ENCODE assay signal across 18 cellular contexts in genomic region chr16:67580202-67580601, GRCh38. TPM values are rescaled to one million over a fixed set of nuclear protein-coding genes. Genes with fewer than 3 reads are reported as not detected.
DNase-seq lines count a peak whose midpoint lies in the region; ATAC-seq, FAIRE-seq and TF ChIP-seq lines count a peak whose summit lies in the region.
"Had no signal": no experiment of that assay in that cellular context is flagged by ENCODE, and none has a peak within 500 bp of the region (broad histone marks: within the 10 kb centered on the region; RNA-seq: fewer than 3 reads in every experiment).

No MANE protein-coding gene starts in this region.

- intact Hi-C loops in natural killer cell (cut with micrococcal nuclease) = no loop called here
- intact Hi-C loops in HepG2 (cut with micrococcal nuclease; ENCODE audit: unreplicated experiment) = no loop called here

- peaks cover 12% of the 10 kb centered on the region for H3K79me1 ChIP-seq in neuronal stem cell (ENCODE audit: low read depth, low read length)

- H3K36me3 ChIP-seq in HepG2 (replicated peaks in 1 of 2; ENCODE audit: control insufficient read depth in 1 of 2, insufficient read depth in 2 of 2, low read length in 2 of 2) (peaks cover 6 to 42% of the 10 kb centered on the region in 2 experiments; a peak in 4 of 5 replicates), neuronal stem cell (replicated peaks in 1 of 2; ENCODE audit: control insufficient read depth in 2 of 2, insufficient read depth in 2 of 2, low read length in 2 of 2) (peaks cover 2 to 70% of the 10 kb centered on the region in 2 donors)

- no peak overlapping the region for H3K27ac ChIP-seq in HepG2 (ENCODE audit: extremely low read length, insufficient read depth, low read length)
- H3K27ac ChIP-seq in neuronal stem cell (replicated peaks; ENCODE audit: low read length) = no peak overlapping the region
- H3K27ac ChIP-seq: C4-2B had no signal

- H3K4me3 Mint-ChIP-seq in natural killer cell (no peak overlapping the region), WTC11 (no peak overlapping the region)
- H3K4me3 Mint-ChIP-seq in natural killer cell treated with Interleukin-12 subunit alpha and Interleukin-12 subunit beta and Interleukin-15 and Interleukin-18, amount 100 ng/mL, for 72 hours = no peak overlapping the region
- H3K4me3 Mint-ChIP-seq: CD4-positive, alpha-beta T cell; H9 had no signal

- no peaks in the 10 kb centered on the region for H3K36me3 Mint-ChIP-seq in natural killer cell
- H3K36me3 Mint-ChIP-seq in natural killer cell treated with Interleukin-12 subunit alpha and Interleukin-12 subunit beta and Interleukin-15 and Interleukin-18, amount 100 ng/mL, for 72 hours = no peaks in the 10 kb centered on the region
- peaks cover 22% of the 10 kb centered on the region for H3K36me3 Mint-ChIP-seq in WTC11

- H3K9me3 Mint-ChIP-seq in natural killer cell (no peaks in the 10 kb centered on the region), WTC11 (peaks cover 3% of the 10 kb centered on the region; the same call in 1 of the 2 replicates)
- H3K9me3 Mint-ChIP-seq in natural killer cell treated with Interleukin-12 subunit alpha and Interleukin-12 subunit beta and Interleukin-15 and Interleukin-18, amount 100 ng/mL, for 72 hours = no peaks in the 10 kb centered on the region
- H3K9me3 Mint-ChIP-seq: CD4-positive, alpha-beta T cell; H9 had no signal

- no peak overlapping the region for H2BK120ac ChIP-seq in neuronal stem cell (ENCODE audit: low read depth, low read length)

- ATAC-seq in natural killer cell (no peak), WTC11 (no peak), HepG2 (no peak)
- ATAC-seq in natural killer cell treated with Interleukin-12 subunit alpha and Interleukin-12 subunit beta and Interleukin-15 and Interleukin-18, amount 100 ng/mL, for 72 hours = no peak

- no peak overlapping the region for H3K4ac ChIP-seq in neuronal stem cell (ENCODE audit: low read length)

- H4K20me1 ChIP-seq in HepG2 (ENCODE audit: insufficient read depth, low read length) = 0 out of 2 replicates have a peak, but pooled peaks cover 6% of the 10 kb centered on the region

- peak overlapping the region; percentile 16 to 74 for H3K27ac Mint-ChIP-seq in natural killer cell
- H3K27ac Mint-ChIP-seq in natural killer cell treated with Interleukin-12 subunit alpha and Interleukin-12 subunit beta and Interleukin-15 and Interleukin-18, amount 100 ng/mL, for 72 hours = no peak overlapping the region
- no peak overlapping the region for H3K27ac Mint-ChIP-seq in WTC11
- H3K27ac Mint-ChIP-seq: CD4-positive, alpha-beta T cell had no signal

- CTCF ChIA-PET in WTC11 (lab: Charles Lee) (interaction anchor here (0.7 kb wide), 1 partner anchor 59 kb away, joined by 4 read pairs; no protein-coding TSS in a partner anchor), HepG2 (lab: Yijun Ruan, JAX; ENCODE audit: low intra/inter-chr PET ratio, low total read pairs) (no interaction called here)

- TF ChIP-seq RAD21 in HepG2 (CRISPR knock-in tag; IDR thresholded peaks at IDR 0.05) = no peak

- in situ Hi-C loops in HepG2 (cut with HindIII; ENCODE audit: extremely low pct_ligation_motif_present, low pct_unique_long_range_greater_than_20kb) = no loop called here

- no peak overlapping the region for H3K23ac ChIP-seq in neuronal stem cell (ENCODE audit: low read depth, low read length, poor library complexity)

- no peak for FAIRE-seq in HepG2 (lab: Jason Lieb, UNC)
- FAIRE-seq: D721Med, H1 had no signal

- no peak overlapping the region for H3K9ac ChIP-seq in HepG2 (ENCODE audit: insufficient read depth, low read depth, low read length)
- no peak overlapping the region for H3K9ac ChIP-seq in neuronal stem cell (ENCODE audit: low read depth, low read length, poor library complexity)

- TF ChIP-seq CTCF in natural killer cell (IDR thresholded peaks at IDR 0.05) (no peak), WTC11 (IDR thresholded peaks at IDR 0.05) (no peak), HepG2 (CRISPR knock-in tag; IDR thresholded peaks at IDR 0.05) (no peak)

- no peaks in the 10 kb centered on the region for H3K27me3 Mint-ChIP-seq in natural killer cell (ENCODE audit: low read depth in 2 of 2)
- H3K27me3 Mint-ChIP-seq in natural killer cell treated with Interleukin-12 subunit alpha and Interleukin-12 subunit beta and Interleukin-15 and Interleukin-18, amount 100 ng/mL, for 72 hours = no peaks in the 10 kb centered on the region
- no peaks in the 10 kb centered on the region for H3K27me3 Mint-ChIP-seq in WTC11 (ENCODE audit: low read depth)
- H3K27me3 Mint-ChIP-seq: CD4-positive, alpha-beta T cell had no signal

- 98% methylated on average over 4 of the region's 4 CpGs for WGBS in HepG2 (ENCODE audit: low lambda C conversion rate)
- no CpG with 5 or more reads among the region's 4 CpGs for WGBS in neuronal stem cell (ENCODE audit: extremely low coverage in 2 of 2, insufficient read length in 2 of 2, insufficient replicate concordance in 1 of 2), 2 donors

- no peak overlapping the region for H3K4me2 ChIP-seq in HepG2 (ENCODE audit: low read depth, low read length)
- no peak overlapping the region for H3K4me2 ChIP-seq in neuronal stem cell (ENCODE audit: insufficient read depth, low read length, poor library complexity, severe bottlenecking)

- H3K9me3 ChIP-seq in HepG2 (ENCODE audit: low read length) = no peaks in the 10 kb centered on the region
- no peaks in the 10 kb centered on the region for H3K9me3 ChIP-seq in neuronal stem cell (replicated peaks in 1 of 2; ENCODE audit: control insufficient read depth in 2 of 2, insufficient read depth in 1 of 2, low read depth in 1 of 2, low read length in 2 of 2)
- H3K9me3 ChIP-seq: BE2C, Caco-2 had no signal

- no peak overlapping the region for H2BK5ac ChIP-seq in neuronal stem cell (ENCODE audit: low read length)

- POLR2A ChIA-PET in WTC11 (lab: Charles Lee) = interaction anchor here (0.7 kb wide), 1 partner anchor 11 kb away, joined by 3 read pairs; no protein-coding TSS in a partner anchor
- POLR2A ChIA-PET in HepG2 (lab: Yijun Ruan, JAX) = interaction anchor here (1.9 kb wide), 1 partner anchor 17 kb away, joined by 4 read pairs; no protein-coding TSS in a partner anchor

- H2AFZ ChIP-seq in HepG2 (ENCODE audit: low read length) = no peak overlapping the region
- H2AFZ ChIP-seq in neuronal stem cell (ENCODE audit: low read length) = no peak overlapping the region

- H3K4me1 ChIP-seq in HepG2 (ENCODE audit: insufficient read depth, low read length) = peaks cover 6% of the 10 kb centered on the region; the same call in 1 of the 2 replicates
- no peaks in the 10 kb centered on the region for H3K4me1 ChIP-seq in neuronal stem cell (ENCODE audit: control insufficient read depth in 2 of 2, insufficient read depth in 1 of 2, low read depth in 1 of 2, low read length in 2 of 2)
- H3K4me1 ChIP-seq: BE2C, Caco-2 had no signal

- H4K8ac ChIP-seq in neuronal stem cell (ENCODE audit: low read depth, low read length) = no peak overlapping the region

- DNase-seq in natural killer cell = no peak
- DNase-seq in natural killer cell treated with Interleukin-12 subunit alpha and Interleukin-12 subunit beta and Interleukin-15 and Interleukin-18, amount 100 ng/mL, for 72 hours (ENCODE audit: low spot score) = no peak
- DNase-seq in WTC11 (ENCODE audit: low spot score) = no peak
- no peak for DNase-seq in HepG2 (ENCODE audit: low spot score)
- DNase-seq in GDM1 (lab: John Stamatoyannopoulos, UW) = no peak
- DNase-seq in AML-193 (lab: John Stamatoyannopoulos, UW) = no peak
- DNase-seq in neuronal stem cell (ENCODE audit: low spot score) = no peak
- no peak for DNase-seq in activated naive CD4-positive, alpha-beta T cell treated with Interleukin-2 at 50 U/mL for 16 hours
- DNase-seq: BE2C; Caco-2; CD4-positive, alpha-beta T cell; DMS153; DMS79; GF-D8; H9 had no signal

- H3K14ac ChIP-seq in neuronal stem cell (ENCODE audit: low read length) = no peak overlapping the region

- no peak overlapping the region for H2AK5ac ChIP-seq in neuronal stem cell (ENCODE audit: low read depth, low read length)

- no peak overlapping the region for H2BK15ac ChIP-seq in neuronal stem cell (ENCODE audit: low read length)

- peaks cover 9 to 26% of the 10 kb centered on the region in 2 donors for H3K4me1 Mint-ChIP-seq in natural killer cell
- H3K4me1 Mint-ChIP-seq in natural killer cell treated with Interleukin-12 subunit alpha and Interleukin-12 subunit beta and Interleukin-15 and Interleukin-18, amount 100 ng/mL, for 72 hours (ENCODE audit: low read depth in 2 of 2) = peaks cover 13 to 19% of the 10 kb centered on the region in 2 donors
- no peaks in the 10 kb centered on the region for H3K4me1 Mint-ChIP-seq in WTC11
- H3K4me1 Mint-ChIP-seq: H9 had no signal

- BruUV-seq in HepG2 (replicated peaks; lab: Mats Ljungman, UMichigan) = no TSS peak

- H4K91ac ChIP-seq in neuronal stem cell (ENCODE audit: low read depth, low read length, poor library complexity) = no peak overlapping the region

- TF ChIP-seq POLR2A in HepG2 (IDR thresholded peaks at IDR 0.05; ENCODE audit: insufficient read depth in 1 of 2, low read depth in 2 of 2, low read length in 2 of 2) = no peak

- H3K4me3 ChIP-seq in HepG2 (replicated peaks in 1 of 3; ENCODE audit: insufficient read depth in 1 of 3, low read depth in 2 of 3, low read length in 3 of 3) (no peak overlapping the region), neuronal stem cell (ENCODE audit: low read length in 2 of 2) (no peak overlapping the region)

- TF ChIP-seq EP300 in HepG2 (IDR thresholded peaks at IDR 0.05; ENCODE audit: low read depth in 2 of 2, low read length in 2 of 2) (no peak), HepG2 (CRISPR knock-in tag; IDR thresholded peaks at IDR 0.05; ENCODE audit: borderline replicate concordance) (no peak)

- H2BK12ac ChIP-seq in neuronal stem cell (ENCODE audit: low read length) = no peak overlapping the region

- H3K27me3 ChIP-seq in HepG2 (ENCODE audit: control insufficient read depth in 1 of 2, insufficient read depth in 2 of 2, low read length in 2 of 2) = no peaks in the 10 kb centered on the region
- H3K27me3 ChIP-seq in neuronal stem cell (ENCODE audit: control insufficient read depth in 3 of 3, insufficient read depth in 3 of 3, low read depth in 1 of 3, low read length in 3 of 3) = no peaks in the 10 kb centered on the region
- H3K27me3 ChIP-seq: BE2C had no signal

- H3K79me2 ChIP-seq in HepG2 (ENCODE audit: insufficient read depth, low read length) = peaks cover 59% of the 10 kb centered on the region

- no peak overlapping the region for H3K18ac ChIP-seq in neuronal stem cell (ENCODE audit: low read length)

RNA-seq across cellular contexts. Expression of gene CTCF, which starts 17.9 kb away (rescaled TPM):
- total RNA-seq in natural killer cell (10 to 100 TPM; 61.4 to 76.7 (median 63.6) TPM), WTC11 (2021) (55.4 to 60.6 TPM (median 57.7 TPM) in 3 replicates), HepG2 (2016; rRNA removed; fragmentation: Illumina TruSeq; extraction: Trizol) (37.5 and 59.3 TPM in 2 replicates)
- 10 to 100 TPM; 54.3 to 72.4 TPM for total RNA-seq in natural killer cell treated with Interleukin-12 subunit alpha and Interleukin-12 subunit beta and Interleukin-15 and Interleukin-18, amount 100 ng/mL, for 72 hours
- 34.6 and 44.2 TPM in 2 replicates for total RNA-seq in HepG2 (2016; cell fraction: cytosol; rRNA removed; fragmentation: Illumina TruSeq; extraction: Trizol; ENCODE audit: low read depth)
- 39.6 and 55.1 TPM in 2 replicates for total RNA-seq in HepG2 (2016; cell fraction: insoluble cytoplasmic fraction; rRNA removed; fragmentation: Illumina TruSeq; extraction: Trizol)
- 33.3 and 34.7 TPM in 2 replicates for total RNA-seq in HepG2 (2016; cell fraction: membrane; rRNA removed; fragmentation: Illumina TruSeq; extraction: Trizol)
- 29.9 and 36.5 TPM in 2 replicates for total RNA-seq in HepG2 (2016; cell fraction: nucleus; rRNA removed; fragmentation: Illumina TruSeq; extraction: Trizol)
- 19.5 and 20.8 TPM in 2 replicates for polyA plus RNA-seq in HepG2 (2011; rRNA removed)
- 13.7 and 18.2 TPM in 2 replicates for polyA plus RNA-seq in HepG2 (2011; cell fraction: cytosol; rRNA removed)
- 11.7 and 14.3 TPM in 2 replicates for polyA plus RNA-seq in HepG2 (2011; cell fraction: nucleus; rRNA removed)
- 30.2 and 31.1 TPM in 2 replicates for polyA plus RNA-seq in HepG2 (2012)
- polyA plus RNA-seq in HepG2 (2016; cell fraction: cytosol; fragmentation: Illumina TruSeq; extraction: Trizol; ENCODE audit: low read depth) = 4.1 and 4.9 TPM in 2 replicates
- polyA plus RNA-seq in HepG2 (2016; cell fraction: insoluble cytoplasmic fraction; fragmentation: Illumina TruSeq; extraction: Trizol; ENCODE audit: low read depth) = 70.3 and 81.8 TPM in 2 replicates
- polyA plus RNA-seq in HepG2 (2016; cell fraction: membrane; fragmentation: Illumina TruSeq; extraction: Trizol; ENCODE audit: low read depth) = 17.1 and 17.9 TPM in 2 replicates
- 63.9 and 64.9 TPM in 2 replicates for polyA plus RNA-seq in HepG2 (2016; cell fraction: nucleus; fragmentation: Illumina TruSeq; extraction: Trizol; ENCODE audit: insufficient read depth, low read depth)
- polyA minus RNA-seq in HepG2 (2011; rRNA and poly(A)+ RNA removed; ENCODE audit: low replicate concordance) = 21.8 and 43.8 TPM in 2 replicates
- polyA minus RNA-seq in HepG2 (2011; cell fraction: cytosol; rRNA and poly(A)+ RNA removed) = 20.8 and 21.5 TPM in 2 replicates
- polyA minus RNA-seq in HepG2 (2011; cell fraction: nucleus; rRNA and poly(A)+ RNA removed) = 17.9 and 26.4 TPM in 2 replicates
- 40.2 TPM for polyA plus RNA-seq in neuronal stem cell (2013, experiment 1 of 2)
- polyA plus RNA-seq in neuronal stem cell (2013, experiment 2 of 2) = 39.4 TPM

RNA-seq across cellular contexts. Expression of gene RIPOR1, which starts 51.6 kb away (rescaled TPM):
- 100 to 1,000 TPM in 1 of 3 donors, 10 to 100 TPM in 2; 68.2 to 118 (median 74.8) TPM for total RNA-seq in natural killer cell
- 10 to 100 TPM; 47.7 to 48.2 TPM for total RNA-seq in natural killer cell treated with Interleukin-12 subunit alpha and Interleukin-12 subunit beta and Interleukin-15 and Interleukin-18, amount 100 ng/mL, for 72 hours
- 14.9 to 15.9 TPM (median 15.5 TPM) in 3 replicates for total RNA-seq in WTC11 (2021)
- total RNA-seq in HepG2 (2016; rRNA removed; fragmentation: Illumina TruSeq; extraction: Trizol) = 4.6 and 11.2 TPM in 2 replicates
- 3.4 and 4.7 TPM in 2 replicates for total RNA-seq in HepG2 (2016; cell fraction: cytosol; rRNA removed; fragmentation: Illumina TruSeq; extraction: Trizol; ENCODE audit: low read depth)
- 3.9 and 9.6 TPM in 2 replicates for total RNA-seq in HepG2 (2016; cell fraction: insoluble cytoplasmic fraction; rRNA removed; fragmentation: Illumina TruSeq; extraction: Trizol)
- 8.9 and 11.8 TPM in 2 replicates for total RNA-seq in HepG2 (2016; cell fraction: membrane; rRNA removed; fragmentation: Illumina TruSeq; extraction: Trizol)
- 12.3 and 18.6 TPM in 2 replicates for total RNA-seq in HepG2 (2016; cell fraction: nucleus; rRNA removed; fragmentation: Illumina TruSeq; extraction: Trizol)
- polyA plus RNA-seq in HepG2 (2011; rRNA removed) = 5.7 and 8.1 TPM in 2 replicates
- polyA plus RNA-seq in HepG2 (2011; cell fraction: cytosol; rRNA removed) = 2.4 and 3.4 TPM in 2 replicates
- polyA plus RNA-seq in HepG2 (2011; cell fraction: nucleus; rRNA removed) = 40.0 and 43.3 TPM in 2 replicates
- polyA plus RNA-seq in HepG2 (2012) = 16.0 and 16.5 TPM in 2 replicates
- polyA plus RNA-seq in HepG2 (2016; cell fraction: cytosol; fragmentation: Illumina TruSeq; extraction: Trizol; ENCODE audit: low read depth) = 1.9 and 2.2 TPM in 2 replicates
- polyA plus RNA-seq in HepG2 (2016; cell fraction: insoluble cytoplasmic fraction; fragmentation: Illumina TruSeq; extraction: Trizol; ENCODE audit: low read depth) = 7.7 and 13.5 TPM in 2 replicates
- polyA plus RNA-seq in HepG2 (2016; cell fraction: membrane; fragmentation: Illumina TruSeq; extraction: Trizol; ENCODE audit: low read depth) = 5.9 and 6.9 TPM in 2 replicates
- polyA plus RNA-seq in HepG2 (2016; cell fraction: nucleus; fragmentation: Illumina TruSeq; extraction: Trizol; ENCODE audit: insufficient read depth, low read depth) = 26.9 and 30.6 TPM in 2 replicates
- 7.9 and 21.6 TPM in 2 replicates for polyA minus RNA-seq in HepG2 (2011; rRNA and poly(A)+ RNA removed; ENCODE audit: low replicate concordance)
- polyA minus RNA-seq in HepG2 (2011; cell fraction: cytosol; rRNA and poly(A)+ RNA removed) = 6.8 and 12.0 TPM in 2 replicates
- polyA minus RNA-seq in HepG2 (2011; cell fraction: nucleus; rRNA and poly(A)+ RNA removed) = 11.6 and 18.2 TPM in 2 replicates
- polyA plus RNA-seq in neuronal stem cell (2013, experiment 1 of 2) = 23.0 TPM
- polyA plus RNA-seq in neuronal stem cell (2013, experiment 2 of 2) = 23.4 TPM

Comparison
In these comparisons a context has a peak if more than half of its experiments do, and no peak if none do; other contexts are left out.
1. H3K27ac Mint-ChIP-seq: peak in natural killer cell (2 of 2); none in natural killer cell treated with Interleukin-12 subunit alpha and Interleukin-12 subunit beta and Interleukin-15 and Interleukin-18, amount 100 ng/mL, for 72 hours (0 of 2) and WTC11 (single experiment).